In genomic region chr9:79471577-79472543, GRCh38 we compare ENCODE assay signal across 8 cellular contexts.
A peak's percentile ranks its signal among the peaks of the same experiment; 100 is the strongest.
DNase-seq lines count a peak whose midpoint lies in the region; ATAC-seq, FAIRE-seq and TF ChIP-seq lines count a peak whose summit lies in the region.

No MANE protein-coding gene starts in this region.

- H3K36me3 ChIP-seq in mucosa of descending colon (ENCODE audit: low read depth) = no peaks in the 10 kb centered on the region

- ATAC-seq in mucosa of descending colon (peak; percentile 49), GM18858 (IDR thresholded peaks at IDR 0.05; ENCODE audit: unreplicated experiment) (no peak)

- TF ChIP-seq CTCF in choroid plexus epithelial cell (conservative IDR thresholded peaks at IDR 0.05; ENCODE audit: low read depth, low read length) (peak; percentile 67), mucosa of descending colon (IDR thresholded peaks at IDR 0.05) (no peak)

- no peaks in the 10 kb centered on the region for H3K9me3 ChIP-seq in mucosa of descending colon

- peak; percentile 10 for DNase-seq in SIG-M5 treated with dmso at 0.1 percent for 504 hours (lab: John Stamatoyannopoulos, UW; ENCODE audit: unreplicated experiment)
- no peak for DNase-seq in SIG-M5 (lab: John Stamatoyannopoulos, UW)
- DNase-seq in NCI-H446 treated with DMSO at 0.1 percent for 48 hours (lab: John Stamatoyannopoulos, UW) = peak; percentile 1
- DNase-seq in choroid plexus epithelial cell (ENCODE audit: low read depth) = peak; percentile 73
- DNase-seq in mucosa of descending colon = peak in 2 of 3 donors; percentile 34 to 64
- DNase-seq in GM12891 (ENCODE audit: insufficient read length, low spot score) = no peak
- no peak for DNase-seq in KG1 (lab: John Stamatoyannopoulos, UW)

- intact Hi-C loops in mucosa of descending colon (cut with DNase I, micrococcal nuclease) = no loop called here

- H3K4me1 ChIP-seq in mucosa of descending colon (ENCODE audit: low read depth) = peaks cover 4% of the 10 kb centered on the region

- no peak for FAIRE-seq in GM12891 (lab: Jason Lieb, UNC)

- TF ChIP-seq POLR2A in GM12891 (IDR thresholded peaks at IDR 0.05; ENCODE audit: low read depth, low read length) = no peak

- H3K4me3 ChIP-seq in choroid plexus epithelial cell (ENCODE audit: low read depth, low read length) = no peak overlapping the region
- H3K4me3 ChIP-seq in mucosa of descending colon = no peak overlapping the region

TF ChIP-seq in GM12891, 5 proteins besides CTCF, POLR2A, EP300 and RAD21:
- TF ChIP-seq POLR2AphosphoS5 (IDR thresholded peaks at IDR 0.05; ENCODE audit: low read depth, low read length) = no peak

Comparison
In these comparisons a context has a peak if more than half of its experiments do, and no peak if none do; other contexts are left out.
1. DNase-seq: peak in SIG-M5 treated with dmso at 0.1 percent for 504 hours (single experiment), NCI-H446 treated with DMSO at 0.1 percent for 48 hours (single experiment), choroid plexus epithelial cell (single experiment) and mucosa of descending colon (2 of 3); none in SIG-M5 (single experiment), GM12891 (single experiment) and KG1 (single experiment).